ENCODE assay signal across 20 cellular contexts in the genomic region with DNA sequence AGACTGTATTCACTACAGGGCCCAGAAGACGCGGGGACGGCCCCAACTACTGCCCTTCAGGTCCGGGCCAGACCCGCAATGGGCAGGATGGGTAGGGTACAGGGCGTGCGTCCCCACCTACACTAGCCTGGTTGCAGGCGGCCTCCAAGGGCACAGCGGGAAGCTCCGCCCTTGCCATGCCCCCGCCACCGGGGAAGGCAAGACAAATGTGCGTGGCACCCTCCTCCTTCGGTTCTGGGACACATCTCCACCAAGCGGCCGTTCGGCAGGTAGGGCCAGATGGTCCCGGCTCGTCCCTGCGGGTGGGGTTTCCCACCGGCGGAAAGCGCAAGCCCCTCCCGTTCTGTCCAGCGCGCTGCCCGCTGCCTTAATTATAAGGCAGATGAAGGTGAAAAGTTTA. TPM values are rescaled to one million over a fixed set of nuclear protein-coding genes. Genes with fewer than 3 reads are reported as not detected.
A peak's percentile ranks its signal among the peaks of the same experiment; 100 is the strongest.
DNase-seq lines count a peak whose midpoint lies in the region; ATAC-seq and TF ChIP-seq lines count a peak whose summit lies in the region.
"Had no signal": no experiment of that assay in that cellular context is flagged by ENCODE, and none has a peak within 500 bp of the region (broad histone marks: within the 10 kb centered on the region; RNA-seq: fewer than 3 reads in every experiment).

No MANE protein-coding gene starts in this region.

- TF ChIP-seq CTCF in hepatocyte (IDR thresholded peaks at IDR 0.05; ENCODE audit: poor library complexity) (no peak), smooth muscle cell (IDR thresholded peaks at IDR 0.05; ENCODE audit: borderline replicate concordance, insufficient read depth, poor library complexity, severe bottlenecking) (no peak)

- peaks cover 4% of the 10 kb centered on the region for H3K36me3 Mint-ChIP-seq in IgD-negative memory B cell

- peak; percentile 62 for DNase-seq in activated effector memory CD4-positive, alpha-beta T cell treated with anti-CD3 and anti-CD28 coated beads, Interleukin-2, amount 50 U/mL, for 16 hours
- DNase-seq in activated effector memory CD4-positive, alpha-beta T cell treated with Interleukin-2 at 50 U/mL for 16 hours = no peak
- DNase-seq in hepatocyte (ENCODE audit: low spot score) (no peak), smooth muscle cell (lab: John Stamatoyannopoulos, UW; ENCODE audit: unreplicated experiment) (no peak), DMS153 (lab: John Stamatoyannopoulos, UW) (no peak), activated T-cell treated with anti-CD3 and anti-CD28 coated beads for 4 hours (no peak)
- DNase-seq: activated CD4-positive, CD25-positive, alpha-beta regulatory T cell; Calu3; GM23248; KBM-7; NCI-H1436; NCI-H446; stimulated activated CD4-positive, alpha-beta T cell treated with anti-CD3 and anti-CD28 coated beads, Interleukin-4, amount 100 ng/mL, for 4 hours; SW 1271; uterus had no signal

- no peak overlapping the region for H3K9ac ChIP-seq in smooth muscle cell (ENCODE audit: low read depth)

- H3K36me3 ChIP-seq in hepatocyte (replicated peaks; ENCODE audit: insufficient read depth, low read depth) = no peaks in the 10 kb centered on the region
- no peaks in the 10 kb centered on the region for H3K36me3 ChIP-seq in smooth muscle cell (ENCODE audit: low read depth)
- H3K36me3 ChIP-seq: uterus had no signal

- H3K27ac Mint-ChIP-seq in IgD-negative memory B cell = peak overlapping the region in 2 of 3 donors; percentile 69 to 86

- no peaks in the 10 kb centered on the region for H3K9me3 ChIP-seq in hepatocyte (ENCODE audit: low read depth)
- H3K9me3 ChIP-seq in smooth muscle cell (replicated peaks; ENCODE audit: low read depth) = no peaks in the 10 kb centered on the region
- H3K9me3 ChIP-seq: left lung, uterus had no signal

- 52% methylated on average over 26 of the region's 27 CpGs for whole genome bisulfite sequencing in hepatocyte (ENCODE audit: low lambda C conversion rate, missing lambda C conversion rate)
- 30% methylated on average over 27 of the region's 27 CpGs for WGBS in smooth muscle cell (ENCODE audit: low lambda C conversion rate)

- H3K27ac ChIP-seq in hepatocyte (peak overlapping the region; percentile 95), smooth muscle cell (ENCODE audit: low read depth) (no peak overlapping the region)

- peaks cover 18% of the 10 kb centered on the region for H3F3A ChIP-seq in smooth muscle cell (ENCODE audit: low read depth)

- H3K9me3 Mint-ChIP-seq in IgD-negative memory B cell = no peaks in the 10 kb centered on the region
- H3K9me3 Mint-ChIP-seq: stimulated activated memory B cell treated with anti-CD40 and anti-IgM and Interleukin-4, amounts not matched to agents 10 μg/mL and 1 μg/mL and 100 μg/mL, for 72 hours had no signal

- H3K4me2 ChIP-seq in hepatocyte = peak overlapping the region; percentile 85
- peak overlapping the region; percentile 85 for H3K4me2 ChIP-seq in smooth muscle cell

- H3K79me2 ChIP-seq in hepatocyte (peaks cover 28% of the 10 kb centered on the region), smooth muscle cell (ENCODE audit: low read depth) (peaks cover 21% of the 10 kb centered on the region)

- no peak for ATAC-seq in GM21390 (IDR thresholded peaks at IDR 0.05; ENCODE audit: unreplicated experiment)
- ATAC-seq: left lung; sciatic nerve; stimulated activated memory B cell treated with anti-CD40 and anti-IgM and Interleukin-4, amounts not matched to agents 10 μg/mL and 1 μg/mL and 100 μg/mL, for 72 hours had no signal

- no peaks in the 10 kb centered on the region for H3K9me2 ChIP-seq in hepatocyte (replicated peaks; ENCODE audit: insufficient read depth)

- no peaks in the 10 kb centered on the region for H3K27me3 Mint-ChIP-seq in IgD-negative memory B cell
- H3K27me3 Mint-ChIP-seq: stimulated activated memory B cell treated with anti-CD40 and anti-IgM and Interleukin-4, amounts not matched to agents 10 μg/mL and 1 μg/mL and 100 μg/mL, for 72 hours had no signal

- H3K4me1 ChIP-seq in hepatocyte (ENCODE audit: insufficient read depth) = peaks cover 28% of the 10 kb centered on the region
- peaks cover 19% of the 10 kb centered on the region for H3K4me1 ChIP-seq in smooth muscle cell (ENCODE audit: low read depth)
- H3K4me1 ChIP-seq: uterus had no signal

- H3K27me3 ChIP-seq in hepatocyte = no peaks in the 10 kb centered on the region
- H3K27me3 ChIP-seq in smooth muscle cell (ENCODE audit: low read depth) = no peaks in the 10 kb centered on the region
- H3K27me3 ChIP-seq: left lung, uterus had no signal

- H4K20me1 ChIP-seq in hepatocyte (ENCODE audit: insufficient read depth, poor library complexity, severe bottlenecking) = peaks cover 13% of the 10 kb centered on the region
- H4K20me1 ChIP-seq in smooth muscle cell (ENCODE audit: low read depth) = peaks cover 22% of the 10 kb centered on the region

- H3K4me3 ChIP-seq in hepatocyte (no peak overlapping the region), smooth muscle cell (peak overlapping the region; percentile 70)
- H3K4me3 ChIP-seq: left lung, uterus had no signal

- no peak overlapping the region for H2AFZ ChIP-seq in hepatocyte
- H2AFZ ChIP-seq in smooth muscle cell (ENCODE audit: low read depth) = no peak overlapping the region

- H3K4me3 Mint-ChIP-seq in IgD-negative memory B cell = peak overlapping the region in 2 of 4 donors; percentile 54 to 100

- H3K4me1 Mint-ChIP-seq in IgD-negative memory B cell = peaks cover 16 to 27% (median 18%) of the 10 kb centered on the region in 3 donors

RNA-seq across cellular contexts. Expression of a gene that starts 5.6 kb away (rescaled TPM):
- polyA plus RNA-seq in IgD-negative memory B cell (62.1 TPM), hepatocyte (36.3 and 38.1 TPM in 2 replicates), smooth muscle cell (45.3 and 46.1 TPM in 2 replicates)
- total RNA-seq in hepatocyte (29.7 and 30.9 TPM in 2 replicates), smooth muscle cell (43.7 and 49.6 TPM in 2 replicates)

RNA-seq across cellular contexts. Expression of a gene that starts 5.8 kb away (rescaled TPM):
- 5.9 TPM for polyA plus RNA-seq in IgD-negative memory B cell
- total RNA-seq in hepatocyte = 15.5 and 17.8 TPM in 2 replicates
- polyA plus RNA-seq in hepatocyte = 7.4 and 8.8 TPM in 2 replicates
- total RNA-seq in smooth muscle cell = 13.7 and 17.3 TPM in 2 replicates
- 6.0 and 7.5 TPM in 2 replicates for polyA plus RNA-seq in smooth muscle cell
